ENCODE assay signal across 8 cellular contexts in the genomic region with DNA sequence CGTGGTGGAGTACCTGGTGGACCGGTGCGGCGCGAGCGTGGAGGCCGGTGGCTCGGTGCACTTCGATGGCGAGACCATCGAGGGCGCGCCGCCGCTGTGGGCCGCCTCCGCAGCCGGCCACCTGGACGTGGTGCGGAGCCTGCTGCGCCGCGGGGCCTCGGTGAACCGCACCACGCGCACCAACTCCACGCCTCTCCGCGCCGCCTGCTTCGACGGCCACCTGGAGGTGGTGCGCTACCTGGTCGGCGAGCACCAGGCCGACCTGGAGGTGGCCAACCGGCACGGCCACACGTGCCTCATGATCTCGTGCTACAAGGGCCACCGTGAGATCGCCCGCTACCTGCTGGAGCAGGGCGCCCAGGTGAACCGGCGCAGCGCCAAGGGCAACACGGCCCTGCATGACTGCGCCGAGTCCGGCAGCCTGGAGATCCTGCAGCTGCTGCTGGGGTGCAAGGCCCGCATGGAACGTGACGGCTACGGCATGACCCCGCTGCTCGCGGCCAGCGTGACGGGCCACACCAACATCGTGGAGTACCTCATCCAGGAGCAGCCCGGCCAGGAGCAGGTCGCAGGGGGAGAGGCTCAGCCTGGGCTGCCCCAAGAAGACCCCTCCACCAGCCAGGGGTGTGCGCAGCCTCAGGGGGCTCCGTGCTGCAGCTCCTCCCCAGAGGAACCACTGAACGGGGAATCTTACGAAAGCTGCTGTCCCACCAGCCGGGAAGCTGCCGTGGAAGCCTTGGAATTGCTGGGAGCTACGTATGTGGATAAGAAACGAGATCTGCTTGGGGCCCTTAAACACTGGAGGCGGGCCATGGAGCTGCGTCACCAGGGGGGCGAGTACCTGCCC. TPM values are rescaled to one million over a fixed set of nuclear protein-coding genes. Genes with fewer than 3 reads are reported as not detected.
DNase-seq lines count a peak whose midpoint lies in the region; ATAC-seq and TF ChIP-seq lines count a peak whose summit lies in the region.
"Not testable (repeated sequence)": the region's sequence is repeated elsewhere in the genome, so short reads cannot be mapped to it uniquely, and the experiment has no call there.

No MANE protein-coding gene starts in this region.

- peak overlapping the region; percentile 93 to 99 (median 98) for H3K9ac ChIP-seq in BLaER1 treated with 17β-estradiol and CSF1 and Interleukin-3, amounts not matched to agents 10 nM and 100 nM
- H3K9ac ChIP-seq in HUES48 (ENCODE audit: low read depth, low read length): peak overlapping the region; percentile 95
- H3K9ac ChIP-seq in SK-N-MC (ENCODE audit: insufficient read length): peak overlapping the region; percentile 96

- not testable (repeated sequence) for H3K27me3 Mint-ChIP-seq in activated naive CD4-positive, alpha-beta T cell treated with anti-CD3 and anti-CD28 coated beads for 36 hours (ENCODE audit: low read depth); naive thymus-derived CD8-positive, alpha-beta T cell; stimulated activated naive B cell treated with anti-CD40 and anti-IgM and Interleukin-4, amounts not matched to agents 10 μg/mL and 1 μg/mL and 100 μg/mL, for 72 hours

- H3K27me3 ChIP-seq in BLaER1 treated with 17β-estradiol and CSF1 and Interleukin-3, amounts not matched to agents 10 nM and 100 nM; HUES48 (ENCODE audit: control insufficient read depth, insufficient read depth, low read length); dorsolateral prefrontal cortex; iPS DF 6.9 (ENCODE audit: control insufficient read depth, insufficient read depth, low read length): not testable (repeated sequence)

- ATAC-seq in naive thymus-derived CD8-positive, alpha-beta T cell; stimulated activated naive B cell treated with anti-CD40 and anti-IgM and Interleukin-4, amounts not matched to agents 10 μg/mL and 1 μg/mL and 100 μg/mL, for 72 hours (replicated peaks): not testable (repeated sequence)

- H3K4me3 ChIP-seq in BLaER1 treated with 17β-estradiol and CSF1 and Interleukin-3, amounts not matched to agents 10 nM and 100 nM: peak overlapping the region; percentile 85 to 97 (median 94)
- H3K4me3 ChIP-seq in HUES48 (ENCODE audit: low read depth, low read length) (peak overlapping the region; percentile 88), SK-N-MC (peak overlapping the region; percentile 95), dorsolateral prefrontal cortex (peak overlapping the region; percentile 55 to 99 (median 89)), iPS DF 6.9 (ENCODE audit: low read length) (peak overlapping the region; percentile 95)

- not testable (repeated sequence) for DNase-seq in SK-N-MC (ENCODE audit: low read depth, low spot score); activated naive CD4-positive, alpha-beta T cell treated with anti-CD3 and anti-CD28 coated beads for 36 hours; dorsolateral prefrontal cortex; iPS DF 6.9 (ENCODE audit: low read depth, low spot score); stimulated activated naive B cell treated with anti-CD40 and anti-IgM and Interleukin-4, amounts not matched to agents 10 μg/mL and 1 μg/mL and 100 μg/mL, for 72 hours
- peak in 1 of 10 donors; percentile 22 for DNase-seq in naive thymus-derived CD8-positive, alpha-beta T cell

- H3K27ac Mint-ChIP-seq in activated naive CD4-positive, alpha-beta T cell treated with anti-CD3 and anti-CD28 coated beads for 36 hours: peak overlapping the region; percentile 88
- peak overlapping the region in 8 of 10 donors; percentile 81 to 95 (median 86) for H3K27ac Mint-ChIP-seq in naive thymus-derived CD8-positive, alpha-beta T cell
- H3K27ac Mint-ChIP-seq in stimulated activated naive B cell treated with anti-CD40 and anti-IgM and Interleukin-4, amounts not matched to agents 10 μg/mL and 1 μg/mL and 100 μg/mL, for 72 hours: peak overlapping the region; percentile 93

- no CpG with 5 or more reads among the region's 75 CpGs for whole genome bisulfite sequencing in iPS DF 6.9 (ENCODE audit: insufficient coverage, insufficient read length)

- H3K27ac ChIP-seq in BLaER1 treated with 17β-estradiol and CSF1 and Interleukin-3, amounts not matched to agents 10 nM and 100 nM: peak overlapping the region; percentile 93 to 99 (median 96)
- peak overlapping the region; percentile 84 for H3K27ac ChIP-seq in HUES48 (ENCODE audit: low read depth, low read length)
- peak overlapping the region; percentile 83 for H3K27ac ChIP-seq in SK-N-MC
- peak overlapping the region in 57 of 59 donors; percentile 52 to 97 (median 90) for H3K27ac ChIP-seq in dorsolateral prefrontal cortex
- not testable (repeated sequence) for H3K27ac ChIP-seq in iPS DF 6.9 (ENCODE audit: low read length)

- H3K4me1 ChIP-seq in BLaER1 treated with 17β-estradiol and CSF1 and Interleukin-3, amounts not matched to agents 10 nM and 100 nM: peaks cover 39 to 65% (median 54%) of the 10 kb centered on the region in 10 experiments
- H3K4me1 ChIP-seq in HUES48 (ENCODE audit: control insufficient read depth, insufficient read depth, low read length); iPS DF 6.9 (ENCODE audit: control insufficient read depth, insufficient read depth, low read length): not testable (repeated sequence)

- peaks cover 0 to 52% (median 35%) of the 10 kb centered on the region in 11 experiments; a peak in 18 of 22 replicates for H4K20me1 ChIP-seq in BLaER1 treated with 17β-estradiol and CSF1 and Interleukin-3, amounts not matched to agents 10 nM and 100 nM

- not testable (repeated sequence) for H3K9me3 Mint-ChIP-seq in activated naive CD4-positive, alpha-beta T cell treated with anti-CD3 and anti-CD28 coated beads for 36 hours; naive thymus-derived CD8-positive, alpha-beta T cell; stimulated activated naive B cell treated with anti-CD40 and anti-IgM and Interleukin-4, amounts not matched to agents 10 μg/mL and 1 μg/mL and 100 μg/mL, for 72 hours

- H3K9me3 ChIP-seq in BLaER1 treated with 17β-estradiol and CSF1 and Interleukin-3, amounts not matched to agents 10 nM and 100 nM (replicated peaks in 1 of 11); HUES48 (ENCODE audit: control insufficient read depth, insufficient read depth, low read length); SK-N-MC (ENCODE audit: low read depth, low read length); iPS DF 6.9 (ENCODE audit: control insufficient read depth, insufficient read depth, low read length): not testable (repeated sequence)

- intact Hi-C loops in activated naive CD4-positive, alpha-beta T cell treated with anti-CD3 and anti-CD28 coated beads for 36 hours (cut with micrococcal nuclease): loop anchor here (5.0 to 10.0 kb wide), 3 partner anchors 237 to 390 kb away; partner anchors contain the start of genes CHAF1A, SEMA6B, SH3GL1 and UBXN6
- intact Hi-C loops in dorsolateral prefrontal cortex (cut with DNase I): not testable (repeated sequence)

- H3K36me3 Mint-ChIP-seq in activated naive CD4-positive, alpha-beta T cell treated with anti-CD3 and anti-CD28 coated beads for 36 hours (ENCODE audit: low read depth): peaks cover 27% of the 10 kb centered on the region
- peaks cover 0 to 39% (median 11%) of the 10 kb centered on the region in 3 donors for H3K36me3 Mint-ChIP-seq in naive thymus-derived CD8-positive, alpha-beta T cell
- peaks cover 11 to 31% of the 10 kb centered on the region in 2 donors for H3K36me3 Mint-ChIP-seq in stimulated activated naive B cell treated with anti-CD40 and anti-IgM and Interleukin-4, amounts not matched to agents 10 μg/mL and 1 μg/mL and 100 μg/mL, for 72 hours

- peak overlapping the region; percentile 80 for H3K4me3 Mint-ChIP-seq in activated naive CD4-positive, alpha-beta T cell treated with anti-CD3 and anti-CD28 coated beads for 36 hours
- peak overlapping the region; percentile 65 to 92 (median 83) for H3K4me3 Mint-ChIP-seq in naive thymus-derived CD8-positive, alpha-beta T cell
- H3K4me3 Mint-ChIP-seq in stimulated activated naive B cell treated with anti-CD40 and anti-IgM and Interleukin-4, amounts not matched to agents 10 μg/mL and 1 μg/mL and 100 μg/mL, for 72 hours: peak overlapping the region; percentile 87 to 90

- POLR2A ChIA-PET in naive thymus-derived CD8-positive, alpha-beta T cell (lab: Charles Lee): interaction anchor here (1.0 to 3.1 kb wide), 8 partner anchors 13 to 928 kb away, joined by 3 to 46 read pairs (median 12); partner anchors contain the start of genes CATSPERD, DPP9, KDM4B and LONP1

- CTCF ChIA-PET in activated naive CD4-positive, alpha-beta T cell treated with anti-CD3 and anti-CD28 coated beads for 36 hours (lab: Charles Lee): interaction anchor here (0.6 to 4.0 kb wide), 8 partner anchors 8 to 805 kb away, joined by 3 to 34 read pairs (median 6); partner anchors contain the start of gene DPP9

- peaks cover 36 to 50% (median 46%) of the 10 kb centered on the region in 11 experiments for H3K36me3 ChIP-seq in BLaER1 treated with 17β-estradiol and CSF1 and Interleukin-3, amounts not matched to agents 10 nM and 100 nM
- H3K36me3 ChIP-seq in HUES48 (ENCODE audit: control insufficient read depth, insufficient read depth, low read length) (peaks cover 35% of the 10 kb centered on the region), SK-N-MC (ENCODE audit: insufficient read depth, low read length) (peaks cover 25% of the 10 kb centered on the region; the same call in 1 of the 2 replicates), iPS DF 6.9 (ENCODE audit: control insufficient read depth, insufficient read depth, low read length) (peaks cover 12% of the 10 kb centered on the region; the same call in 1 of the 2 replicates)

- peak overlapping the region; percentile 92 to 100 (median 99) for H3K4me2 ChIP-seq in BLaER1 treated with 17β-estradiol and CSF1 and Interleukin-3, amounts not matched to agents 10 nM and 100 nM

- H3K4me1 Mint-ChIP-seq in activated naive CD4-positive, alpha-beta T cell treated with anti-CD3 and anti-CD28 coated beads for 36 hours (ENCODE audit: low read depth): peaks cover 44% of the 10 kb centered on the region
- peaks cover 12 to 46% (median 38%) of the 10 kb centered on the region in 4 donors for H3K4me1 Mint-ChIP-seq in naive thymus-derived CD8-positive, alpha-beta T cell
- peaks cover 24 to 45% of the 10 kb centered on the region in 2 donors for H3K4me1 Mint-ChIP-seq in stimulated activated naive B cell treated with anti-CD40 and anti-IgM and Interleukin-4, amounts not matched to agents 10 μg/mL and 1 μg/mL and 100 μg/mL, for 72 hours

- TF ChIP-seq CTCF in dorsolateral prefrontal cortex (IDR thresholded peaks at IDR 0.05 in 54 of 56, conservative IDR thresholded peaks at IDR 0.05 in 2 of 56; ENCODE audit: low read depth in 1 of 56, partially characterized antibody in 56 of 56): not testable (repeated sequence)

RNA-seq across cellular contexts. Expression of gene FEM1A, which starts 0.7 kb away (rescaled TPM):
- total RNA-seq in activated naive CD4-positive, alpha-beta T cell treated with anti-CD3 and anti-CD28 coated beads for 36 hours: 1 to 10 TPM; 8.1 to 9.1 TPM
- total RNA-seq in dorsolateral prefrontal cortex: 10 to 100 TPM; 12.6 to 24.5 (median 16.8) TPM
- total RNA-seq in naive thymus-derived CD8-positive, alpha-beta T cell: 10 to 100 TPM; 15.1 to 15.2 TPM
- polyA plus RNA-seq in naive thymus-derived CD8-positive, alpha-beta T cell: 1 to 10 TPM; 1.7 to 3.6 (median 2.5) TPM

RNA-seq across cellular contexts. Expression of gene TICAM1, which starts 39.3 kb away (rescaled TPM):
- total RNA-seq in activated naive CD4-positive, alpha-beta T cell treated with anti-CD3 and anti-CD28 coated beads for 36 hours: 10 to 100 TPM; 15.2 to 16.5 TPM
- total RNA-seq in dorsolateral prefrontal cortex: 10 to 100 TPM in 114 of 120 experiments, 1 to 10 TPM in 6; 8.8 to 19.8 (median 13.4) TPM
- 1 to 10 TPM; 7.2 to 7.6 TPM for total RNA-seq in naive thymus-derived CD8-positive, alpha-beta T cell
- polyA plus RNA-seq in naive thymus-derived CD8-positive, alpha-beta T cell: 1 to 10 TPM; 2.4 to 8.5 (median 3.3) TPM
